15 cellular contexts compared by ENCODE assay signal in the genomic region with DNA sequence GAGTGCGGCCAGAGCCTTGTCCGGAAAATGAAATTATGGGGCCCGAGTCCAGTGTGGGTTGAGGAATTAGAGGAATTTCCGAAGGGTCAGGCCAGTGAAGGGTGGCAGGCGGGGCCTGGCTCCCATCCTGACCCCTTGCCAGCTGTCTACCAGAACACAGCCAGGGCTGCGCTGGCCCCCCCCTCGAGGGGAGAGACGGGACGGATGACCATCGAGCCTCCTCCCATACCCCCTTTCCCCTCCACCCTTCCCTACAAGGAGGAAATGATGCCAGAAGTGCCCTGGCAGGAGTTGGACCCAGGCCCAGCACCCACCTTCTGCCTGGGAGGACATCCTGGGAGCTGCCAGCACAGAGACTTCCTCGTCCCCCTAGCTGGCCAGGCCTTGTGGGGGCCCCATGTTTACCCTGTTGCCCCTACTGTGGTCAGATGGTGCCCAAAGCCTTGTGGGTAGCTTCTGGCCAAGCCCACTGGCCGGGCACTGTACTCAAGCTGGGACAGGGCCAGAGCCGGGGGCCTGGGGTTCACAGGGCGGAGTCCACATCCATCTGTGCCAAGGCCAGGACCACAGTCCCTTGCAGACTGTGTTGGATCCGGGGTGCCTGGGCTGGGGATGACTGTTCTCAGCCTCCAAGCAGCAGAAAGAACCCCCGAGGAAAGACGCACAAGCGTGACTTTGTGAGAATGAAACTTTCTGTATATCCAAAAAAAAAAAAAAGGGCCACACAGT. TPM values are rescaled to one million over a fixed set of nuclear protein-coding genes. Genes with fewer than 3 reads are reported as not detected.
A peak's percentile ranks its signal among the peaks of the same experiment; 100 is the strongest.
DNase-seq lines count a peak whose midpoint lies in the region; ATAC-seq and TF ChIP-seq lines count a peak whose summit lies in the region.
"Had no signal": no experiment of that assay in that cellular context is flagged by ENCODE, and none has a peak within 500 bp of the region (broad histone marks: within the 10 kb centered on the region; RNA-seq: fewer than 3 reads in every experiment).

No MANE protein-coding gene starts in this region.

- H3K9me3 ChIP-seq in BLaER1 (no peaks in the 10 kb centered on the region), left lung (no peaks in the 10 kb centered on the region), subcutaneous abdominal adipose tissue (ENCODE audit: control insufficient read depth in 5 of 5, low read length in 5 of 5) (no peaks in the 10 kb centered on the region)

- H3K27me3 ChIP-seq in BLaER1 (no peaks in the 10 kb centered on the region), left lung (no peaks in the 10 kb centered on the region), subcutaneous abdominal adipose tissue (ENCODE audit: control insufficient read depth in 5 of 5, insufficient read depth in 4 of 5, low read length in 5 of 5) (no peaks in the 10 kb centered on the region)

- H3K27ac ChIP-seq in BLaER1 (peak overlapping the region; percentile 49), left lung (peak overlapping the region in 1 of 2 donors; percentile 17), subcutaneous abdominal adipose tissue (ENCODE audit: low read depth, low read length) (peak overlapping the region; percentile 16)
- H3K27ac ChIP-seq: C4-2B, SK-N-MC had no signal

- H3K36me3 ChIP-seq in BLaER1 (no peaks in the 10 kb centered on the region), left lung (no peaks in the 10 kb centered on the region), subcutaneous abdominal adipose tissue (ENCODE audit: control insufficient read depth in 5 of 5, insufficient read depth in 5 of 5, low read length in 5 of 5) (no peaks in the 10 kb centered on the region)

- H4K20me1 ChIP-seq in BLaER1, result no peaks in the 10 kb centered on the region

- H3K4me3 ChIP-seq in BLaER1 (no peak overlapping the region), left lung (no peak overlapping the region), subcutaneous abdominal adipose tissue (ENCODE audit: low read depth in 1 of 5, low read length in 5 of 5) (no peak overlapping the region)
- H3K4me3 ChIP-seq: SK-N-MC, smooth muscle cell had no signal

- DNase-seq in dedifferentiated amniotic fluid mesenchymal stem cell (ENCODE audit: extremely low spot score) (peak; percentile 77), left lung (peak in 1 of 2 donors; percentile 74), H4 (ENCODE audit: low spot score) (no peak), COLO829 (ENCODE audit: low spot score) (no peak), NCI-H2227 treated with DMSO at 0.1 percent for 48 hours (lab: John Stamatoyannopoulos, UW) (no peak), GF-D8 (lab: John Stamatoyannopoulos, UW) (no peak)
- DNase-seq: activated gamma-delta T cell treated with Interleukin-2 at 50 U/mL for 16 hours, NCI-H1105 treated with DMSO at 0.1 percent for 48 hours, NCI-H510A, nephron progenitor cell had no signal

- H3K4me1 ChIP-seq in BLaER1 (peaks cover 83% of the 10 kb centered on the region), left lung (peaks cover 0 to 12% of the 10 kb centered on the region in 2 donors), subcutaneous abdominal adipose tissue (ENCODE audit: control insufficient read depth in 5 of 5, insufficient read depth in 5 of 5, low read length in 5 of 5) (peaks cover 9 to 66% (median 56%) of the 10 kb centered on the region in 5 donors)

- peak; percentile 40 for ATAC-seq in left lung

- intact Hi-C loops in left lung (cut with DNase I), result no loop called here

- H3K9ac ChIP-seq in BLaER1, result peak overlapping the region; percentile 48; the same call in 1 of the 2 replicates
- peak overlapping the region in 1 of 5 donors; percentile 13 for H3K9ac ChIP-seq in subcutaneous abdominal adipose tissue (ENCODE audit: low read length in 5 of 5)

- H3K4me2 ChIP-seq in BLaER1, result peak overlapping the region; percentile 87
- H3K4me2 ChIP-seq: smooth muscle cell had no signal

- no peak for TF ChIP-seq CTCF in left lung (IDR thresholded peaks at IDR 0.05)

RNA-seq across cellular contexts. Expression of a gene that starts 20.8 kb away (rescaled TPM):
- 10 to 100 TPM; 18.2 to 22.4 TPM for total RNA-seq in left lung
- 0.58 and 1.8 TPM in 2 replicates for total RNA-seq in H4 (2014; rRNA removed; shearing (Covaris generic))

RNA-seq across cellular contexts. Expression of a gene that starts 25.1 kb away (rescaled TPM):
- 10 to 100 TPM; 45.9 to 47.2 TPM for total RNA-seq in left lung
- 20.6 and 29.3 TPM in 2 replicates for total RNA-seq in H4 (2014; rRNA removed; shearing (Covaris generic))

RNA-seq across cellular contexts. Expression of a gene that starts 54.2 kb away (rescaled TPM):
- total RNA-seq in left lung, result 10 to 100 TPM; 36.5 to 42.8 TPM
- 7.5 and 9.1 TPM in 2 replicates for total RNA-seq in H4 (2014; rRNA removed; shearing (Covaris generic))
- total RNA-seq: smooth muscle cell had no signal

RNA-seq across cellular contexts. Expression of a gene that starts 54.2 kb away (rescaled TPM):
- total RNA-seq in left lung, result 100 to 1,000 TPM; 191 to 249 TPM
- total RNA-seq in H4 (2014; rRNA removed; shearing (Covaris generic)), result 111 and 112 TPM in 2 replicates
